In genomic region chr14:103816991-103817390, GRCh38 we compare ENCODE assay signal across 1 cellular context.
TF ChIP-seq lines count a peak whose summit lies in the region.

No MANE protein-coding gene starts in this region.

TF ChIP-seq in SK-N-SH treated with all-trans-retinoic acid at 6 μM for 48 hours, 23 proteins besides CTCF, POLR2A, EP300 and RAD21 (continued from another document):
- TF ChIP-seq POU6F1 (CRISPR knock-in tag; IDR thresholded peaks at IDR 0.05; ENCODE audit: borderline replicate concordance, low read depth) (peak; percentile 31; the same call in 1 of the 2 replicates), ISL1 (CRISPR knock-in tag; IDR thresholded peaks at IDR 0.05) (peak; percentile 95), ZNF70 (CRISPR knock-in tag; IDR thresholded peaks at IDR 0.05) (no peak), ZNF8 (CRISPR knock-in tag; IDR thresholded peaks at IDR 0.05) (no peak), ZFP3 (CRISPR knock-in tag; IDR thresholded peaks at IDR 0.05) (no peak)
- TF ChIP-seq, protein P1, sequence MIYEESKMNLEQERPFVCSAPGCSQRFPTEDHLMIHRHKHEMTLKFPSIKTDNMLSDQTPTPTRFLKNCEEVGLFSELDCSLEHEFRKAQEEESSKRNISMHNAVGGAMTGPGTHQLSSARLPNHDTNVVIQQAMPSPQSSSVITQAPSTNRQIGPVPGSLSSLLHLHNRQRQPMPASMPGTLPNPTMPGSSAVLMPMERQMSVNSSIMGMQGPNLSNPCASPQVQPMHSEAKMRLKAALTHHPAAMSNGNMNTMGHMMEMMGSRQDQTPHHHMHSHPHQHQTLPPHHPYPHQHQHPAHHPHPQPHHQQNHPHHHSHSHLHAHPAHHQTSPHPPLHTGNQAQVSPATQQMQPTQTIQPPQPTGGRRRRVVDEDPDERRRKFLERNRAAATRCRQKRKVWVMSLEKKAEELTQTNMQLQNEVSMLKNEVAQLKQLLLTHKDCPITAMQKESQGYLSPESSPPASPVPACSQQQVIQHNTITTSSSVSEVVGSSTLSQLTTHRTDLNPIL (CRISPR knock-in tag; IDR thresholded peaks at IDR 0.05; ENCODE audit: low read depth), result no peak; the same call in 1 of the 2 replicates
TF ChIP-seq in SK-N-SH treated with all-trans-retinoic acid at 6 μM for 48 hours: peak in this region for 10.
